ENCODE assay signal across 34 cellular contexts in the genomic region with DNA sequence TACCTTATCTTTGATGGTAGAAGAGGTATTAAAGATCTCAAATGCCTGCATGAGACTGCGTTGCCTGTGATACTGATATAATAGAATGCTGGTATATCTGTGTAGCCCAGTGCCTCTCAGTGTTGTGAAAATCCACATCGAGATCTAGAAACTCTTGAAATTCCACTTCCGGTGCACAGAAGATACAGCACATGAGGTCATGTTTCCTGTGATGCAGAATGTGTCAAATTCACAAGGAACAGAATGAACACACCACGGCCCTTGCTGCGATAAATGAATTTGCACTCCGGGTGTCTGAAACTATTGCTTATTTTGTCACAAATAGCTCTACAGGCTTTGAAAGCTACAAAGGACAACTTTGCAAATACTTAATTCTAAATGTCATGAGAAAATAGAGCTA.
"Had no signal": no experiment of that assay in that cellular context is flagged by ENCODE, and none has a peak within 500 bp of the region (broad histone marks: within the 10 kb centered on the region; RNA-seq: fewer than 3 reads in every experiment).

No MANE protein-coding gene starts in this region.

- H3K27ac ChIP-seq: adrenal gland, body of pancreas, brain microvascular endothelial cell, breast epithelium, VCaP had no signal

- H3K4me3 ChIP-seq: adrenal gland, body of pancreas, breast epithelium had no signal

- H3K4me1 Mint-ChIP-seq: activated B cell treated with CpG ODN at 0.5 μM for 24 hours; activated CD4-positive, alpha-beta memory T cell treated with anti-CD3 and anti-CD28 coated beads, Interleukin-2, amount 10 ng/mL, durations not matched to agents 7 days and 5 days; activated CD4-positive, alpha-beta T cell treated with anti-CD3 and anti-CD28 coated beads for 36 hours; activated CD4-positive, alpha-beta T cell treated with anti-CD3 and anti-CD28 coated beads, Interleukin-2, amount 10 ng/mL, durations not matched to agents 7 days and 5 days; activated CD8-positive, alpha-beta memory T cell treated with anti-CD3 and anti-CD28 coated beads, Interleukin-2, amount 10 ng/mL, durations not matched to agents 7 days and 5 days; activated naive CD4-positive, alpha-beta T cell treated with anti-CD3 and anti-CD28 coated beads, Interleukin-2, amount 10 ng/mL, durations not matched to agents 7 days and 5 days; activated naive CD4-positive, alpha-beta T cell treated with anti-CD3 and anti-CD28 coated beads, Interleukin-2, amount 50 U/mL, for 24 hours; activated naive CD8-positive, alpha-beta T cell treated with anti-CD3 and anti-CD28 coated beads, Interleukin-2, amount 10 ng/mL, durations not matched to agents 7 days and 5 days had no signal

- H3K9me3 Mint-ChIP-seq: activated B cell treated with CpG ODN at 0.5 μM for 24 hours; activated CD4-positive, alpha-beta memory T cell treated with anti-CD3 and anti-CD28 coated beads, Interleukin-2, amount 10 ng/mL, durations not matched to agents 7 days and 5 days; activated naive CD4-positive, alpha-beta T cell treated with anti-CD3 and anti-CD28 coated beads, Interleukin-2, amount 10 ng/mL, durations not matched to agents 7 days and 5 days; activated naive CD4-positive, alpha-beta T cell treated with anti-CD3 and anti-CD28 coated beads, Interleukin-2, amount 50 U/mL, for 24 hours; activated naive CD8-positive, alpha-beta T cell treated with anti-CD3 and anti-CD28 coated beads, Interleukin-2, amount 10 ng/mL, durations not matched to agents 7 days and 5 days; activated T-cell treated with anti-CD3 and anti-CD28 coated beads, Interleukin-2, amount 50 U/mL, for 24 hours; activated T-helper 2 cell treated with anti-CD3 and anti-CD28 coated beads, Interferon-gamma antibody, Interleukin-2, Interleukin-4, amounts not matched to agents 10 μg/mL and 5 μg/mL and 100 μg/mL, durations not matched to agents 14 hours and 24 hours and 36 hours; T-helper 1 cell treated with Interleukin-12 subunit alpha and Interleukin-12 subunit beta and Interleukin-4 antibody, amounts not matched to agents 30 μg/mL and 1 μg/mL, for 36 hours; T-helper 2 cell treated with Interferon-gamma antibody and Interleukin-4, amounts not matched to agents 5 μg/mL and 100 μg/mL, for 36 hours had no signal

- H3K27me3 Mint-ChIP-seq: activated B cell treated with CpG ODN at 0.5 μM for 24 hours; activated CD4-positive, alpha-beta memory T cell treated with anti-CD3 and anti-CD28 coated beads, Interleukin-2, amount 10 ng/mL, durations not matched to agents 7 days and 5 days; activated CD4-positive, alpha-beta T cell treated with anti-CD3 and anti-CD28 coated beads for 36 hours; activated CD4-positive, alpha-beta T cell treated with anti-CD3 and anti-CD28 coated beads, Interleukin-2, amount 10 ng/mL, durations not matched to agents 7 days and 5 days; activated CD8-positive, alpha-beta memory T cell treated with anti-CD3 and anti-CD28 coated beads, Interleukin-2, amount 10 ng/mL, durations not matched to agents 7 days and 5 days; activated naive CD4-positive, alpha-beta T cell treated with anti-CD3 and anti-CD28 coated beads, Interleukin-2, amount 10 ng/mL, durations not matched to agents 7 days and 5 days; activated naive CD4-positive, alpha-beta T cell treated with anti-CD3 and anti-CD28 coated beads, Interleukin-2, amount 50 U/mL, for 24 hours; activated naive CD8-positive, alpha-beta T cell; activated naive CD8-positive, alpha-beta T cell treated with anti-CD3 and anti-CD28 coated beads, Interleukin-2, amount 10 ng/mL, durations not matched to agents 7 days and 5 days; activated T-cell treated with anti-CD3 and anti-CD28 coated beads, Interleukin-2, amount 50 U/mL, for 24 hours had no signal

- H3K36me3 Mint-ChIP-seq: activated CD8-positive, alpha-beta memory T cell treated with anti-CD3 and anti-CD28 coated beads, Interleukin-2, amount 10 ng/mL, durations not matched to agents 7 days and 5 days; activated naive CD4-positive, alpha-beta T cell treated with anti-CD3 and anti-CD28 coated beads, Interleukin-2, amount 10 ng/mL, durations not matched to agents 7 days and 5 days; activated naive CD4-positive, alpha-beta T cell treated with anti-CD3 and anti-CD28 coated beads, Interleukin-2, amount 50 U/mL, for 24 hours; activated naive CD8-positive, alpha-beta T cell; activated naive CD8-positive, alpha-beta T cell treated with anti-CD3 and anti-CD28 coated beads, Interleukin-2, amount 10 ng/mL, durations not matched to agents 7 days and 5 days had no signal

- H3K9me3 ChIP-seq: adrenal gland, body of pancreas, breast epithelium had no signal

- H3K27me3 ChIP-seq: adrenal gland, body of pancreas, brain microvascular endothelial cell, breast epithelium had no signal

- H3K27ac Mint-ChIP-seq: activated B cell treated with CpG ODN at 0.5 μM for 24 hours; activated CD4-positive, alpha-beta memory T cell treated with anti-CD3 and anti-CD28 coated beads, Interleukin-2, amount 10 ng/mL, durations not matched to agents 7 days and 5 days; activated CD4-positive, alpha-beta T cell treated with anti-CD3 and anti-CD28 coated beads for 36 hours; activated CD4-positive, alpha-beta T cell treated with anti-CD3 and anti-CD28 coated beads, Interleukin-2, amount 10 ng/mL, durations not matched to agents 7 days and 5 days; activated CD8-positive, alpha-beta memory T cell treated with anti-CD3 and anti-CD28 coated beads, Interleukin-2, amount 10 ng/mL, durations not matched to agents 7 days and 5 days; activated CD8-positive, alpha-beta T cell treated with anti-CD3 and anti-CD28 coated beads, Interleukin-2, amount 10 ng/mL, durations not matched to agents 7 days and 5 days; activated naive CD4-positive, alpha-beta T cell treated with anti-CD3 and anti-CD28 coated beads, Interleukin-2, amount 10 ng/mL, durations not matched to agents 7 days and 5 days; activated naive CD4-positive, alpha-beta T cell treated with anti-CD3 and anti-CD28 coated beads, Interleukin-2, amount 50 U/mL, for 24 hours; activated naive CD8-positive, alpha-beta T cell; activated naive CD8-positive, alpha-beta T cell treated with anti-CD3 and anti-CD28 coated beads, Interleukin-2, amount 10 ng/mL, durations not matched to agents 7 days and 5 days; activated T-cell treated with anti-CD3 and anti-CD28 coated beads, Interleukin-2, amount 50 U/mL, for 24 hours; activated T-helper 2 cell treated with anti-CD3 and anti-CD28 coated beads, Interferon-gamma antibody, Interleukin-2, Interleukin-4, amounts not matched to agents 10 μg/mL and 5 μg/mL and 100 μg/mL, durations not matched to agents 14 hours and 24 hours and 36 hours; T-helper 1 cell treated with Interleukin-12 subunit alpha and Interleukin-12 subunit beta and Interleukin-4 antibody, amounts not matched to agents 30 μg/mL and 1 μg/mL, for 36 hours; T-helper 2 cell treated with Interferon-gamma antibody and Interleukin-4, amounts not matched to agents 5 μg/mL and 100 μg/mL, for 36 hours had no signal

- ATAC-seq: activated CD4-positive, alpha-beta T cell treated with anti-CD3 and anti-CD28 coated beads for 36 hours; activated CD8-positive, alpha-beta memory T cell treated with anti-CD3 and anti-CD28 coated beads, Interleukin-2, amount 10 ng/mL, durations not matched to agents 7 days and 5 days; activated CD8-positive, alpha-beta T cell treated with anti-CD3 and anti-CD28 coated beads, Interleukin-2, amount 10 ng/mL, durations not matched to agents 7 days and 5 days; body of pancreas had no signal

- H3K36me3 ChIP-seq: adrenal gland, brain microvascular endothelial cell, breast epithelium had no signal

- H3K4me3 Mint-ChIP-seq: activated B cell treated with CpG ODN at 0.5 μM for 24 hours; activated CD4-positive, alpha-beta memory T cell treated with anti-CD3 and anti-CD28 coated beads, Interleukin-2, amount 10 ng/mL, durations not matched to agents 7 days and 5 days; activated CD4-positive, alpha-beta T cell treated with anti-CD3 and anti-CD28 coated beads for 36 hours; activated CD4-positive, alpha-beta T cell treated with anti-CD3 and anti-CD28 coated beads, Interleukin-2, amount 10 ng/mL, durations not matched to agents 7 days and 5 days; activated CD8-positive, alpha-beta memory T cell treated with anti-CD3 and anti-CD28 coated beads, Interleukin-2, amount 10 ng/mL, durations not matched to agents 7 days and 5 days; activated CD8-positive, alpha-beta T cell treated with anti-CD3 and anti-CD28 coated beads, Interleukin-2, amount 10 ng/mL, durations not matched to agents 7 days and 5 days; activated naive CD4-positive, alpha-beta T cell treated with anti-CD3 and anti-CD28 coated beads, Interleukin-2, amount 10 ng/mL, durations not matched to agents 7 days and 5 days; activated naive CD4-positive, alpha-beta T cell treated with anti-CD3 and anti-CD28 coated beads, Interleukin-2, amount 50 U/mL, for 24 hours; activated naive CD8-positive, alpha-beta T cell; activated naive CD8-positive, alpha-beta T cell treated with anti-CD3 and anti-CD28 coated beads, Interleukin-2, amount 10 ng/mL, durations not matched to agents 7 days and 5 days; activated T-cell treated with anti-CD3 and anti-CD28 coated beads, Interleukin-2, amount 50 U/mL, for 24 hours; T-helper 1 cell treated with Interleukin-12 subunit alpha and Interleukin-12 subunit beta and Interleukin-4 antibody, amounts not matched to agents 30 μg/mL and 1 μg/mL, for 36 hours; T-helper 2 cell treated with Interferon-gamma antibody and Interleukin-4, amounts not matched to agents 5 μg/mL and 100 μg/mL, for 36 hours had no signal

- H3K4me1 ChIP-seq: adrenal gland, body of pancreas, breast epithelium had no signal

- DNase-seq: activated B cell treated with CpG ODN at 0.5 μM for 24 hours; activated CD4-positive, alpha-beta memory T cell treated with anti-CD3 and anti-CD28 coated beads, Interleukin-2, amount 10 ng/mL, durations not matched to agents 7 days and 5 days; activated CD4-positive, alpha-beta T cell treated with anti-CD3 and anti-CD28 coated beads for 1 hour; activated CD4-positive, alpha-beta T cell treated with anti-CD3 and anti-CD28 coated beads for 36 hours; activated CD4-positive, alpha-beta T cell treated with anti-CD3 and anti-CD28 coated beads for 48 hours; activated CD4-positive, alpha-beta T cell treated with anti-CD3 and anti-CD28 coated beads, Interleukin-2, amount 10 ng/mL, durations not matched to agents 7 days and 5 days; activated CD4-positive, alpha-beta T cell treated with anti-CD3 and anti-CD28 coated beads, Interleukin-2, amount 50 U/mL, for 48 hours; activated CD8-positive, alpha-beta memory T cell treated with anti-CD3 and anti-CD28 coated beads for 24 hours; activated CD8-positive, alpha-beta memory T cell treated with anti-CD3 and anti-CD28 coated beads, Interleukin-2, amount 10 ng/mL, durations not matched to agents 7 days and 5 days; activated CD8-positive, alpha-beta memory T cell treated with anti-CD3 and anti-CD28 coated beads, Interleukin-2, amount 50 U/mL, for 48 hours; activated CD8-positive, alpha-beta T cell treated with anti-CD3 and anti-CD28 coated beads, Interleukin-2, amount 10 ng/mL, durations not matched to agents 7 days and 5 days; activated effector memory CD4-positive, alpha-beta T cell treated with Interleukin-2 at 50 U/mL for 16 hours; activated gamma-delta T cell; activated naive CD4-positive, alpha-beta T cell treated with anti-CD3 and anti-CD28 coated beads, Interleukin-2, amount 10 ng/mL, durations not matched to agents 7 days and 5 days; activated naive CD4-positive, alpha-beta T cell treated with Interleukin-2 at 50 U/mL for 16 hours; activated naive CD8-positive, alpha-beta T cell treated with anti-CD3 and anti-CD28 coated beads, Interleukin-2, amount 10 ng/mL, durations not matched to agents 7 days and 5 days; activated T-cell treated with anti-CD3 and anti-CD28 coated beads, Interleukin-2, amount 50 U/mL, for 24 hours; activated T-cell treated with anti-CD3 and anti-CD28 coated beads, Interleukin-2, amount 50 U/mL, for 48 hours; adrenal gland; amniotic stem cell; aorta; body of pancreas; brain microvascular endothelial cell; central memory CD4-positive, alpha-beta T cell; T-helper 1 cell; T-helper 2 cell; T-helper 9 cell had no signal
